ENCODE assay signal across 8 cellular contexts in genomic region chr20:52105573-52106422, GRCh38.
DNase-seq lines count a peak whose midpoint lies in the region; ATAC-seq and TF ChIP-seq lines count a peak whose summit lies in the region.

No MANE protein-coding gene starts in this region.

- no peaks in the 10 kb centered on the region for H3K9me3 Mint-ChIP-seq in T-helper 2 cell treated with Interferon-gamma antibody and Interleukin-4, amounts not matched to agents 5 μg/mL and 100 μg/mL, for 36 hours
- no peaks in the 10 kb centered on the region for H3K9me3 Mint-ChIP-seq in osteocyte (ENCODE audit: unreplicated experiment)

- peak overlapping the region in 1 of 2 donors; percentile 22 for H3K4me3 ChIP-seq in uterus

- peaks cover 8 to 10% of the 10 kb centered on the region in 2 donors for H3K27me3 ChIP-seq in uterus

- no peak overlapping the region for H3K27ac ChIP-seq in uterus

- H3K36me3 Mint-ChIP-seq in T-helper 2 cell treated with Interferon-gamma antibody and Interleukin-4, amounts not matched to agents 5 μg/mL and 100 μg/mL, for 36 hours (ENCODE audit: low read depth): no peaks in the 10 kb centered on the region
- H3K36me3 Mint-ChIP-seq in osteocyte (ENCODE audit: unreplicated experiment): peaks cover 3% of the 10 kb centered on the region

- H3K9me3 ChIP-seq in uterus: no peaks in the 10 kb centered on the region

- peaks cover 0 to 16% of the 10 kb centered on the region in 2 donors for H3K4me1 ChIP-seq in uterus

- ATAC-seq in GM21447 (IDR thresholded peaks at IDR 0.05; ENCODE audit: unreplicated experiment): no peak

- TF ChIP-seq POLR2A in uterus (IDR thresholded peaks at IDR 0.05): no peak

- DNase-seq in ELF-1 (ENCODE audit: low read depth, low spot score) (peak; percentile 96), fibroblast of peridontal ligament (ENCODE audit: extremely low read depth) (peak; percentile 34), osteocyte (ENCODE audit: extremely low spot score, unreplicated experiment) (no peak), NCI-H2081 treated with DMSO at 0.1 percent for 48 hours (lab: John Stamatoyannopoulos, UW) (no peak), uterus (no peak), A172 (ENCODE audit: low spot score) (no peak)
- no peak for DNase-seq in T-helper 2 cell treated with Interferon-gamma antibody and Interleukin-4, amounts not matched to agents 5 μg/mL and 100 μg/mL, for 36 hours (ENCODE audit: low spot score)

- intact Hi-C loops in uterus (cut with DNase I; ENCODE audit: low total_unique reads): no loop called here

- no peaks in the 10 kb centered on the region for H3K36me3 ChIP-seq in uterus

- TF ChIP-seq CTCF in osteocyte (IDR thresholded peaks at IDR 0.05): peak; percentile 48
- TF ChIP-seq CTCF in uterus (IDR thresholded peaks at IDR 0.05): no peak

- peaks cover 10% of the 10 kb centered on the region for H3K4me1 Mint-ChIP-seq in T-helper 2 cell treated with Interferon-gamma antibody and Interleukin-4, amounts not matched to agents 5 μg/mL and 100 μg/mL, for 36 hours (ENCODE audit: low read depth)
- H3K4me1 Mint-ChIP-seq in osteocyte (ENCODE audit: unreplicated experiment): peaks cover 23% of the 10 kb centered on the region

- no peak overlapping the region for H3K27ac Mint-ChIP-seq in T-helper 2 cell treated with Interferon-gamma antibody and Interleukin-4, amounts not matched to agents 5 μg/mL and 100 μg/mL, for 36 hours
- H3K27ac Mint-ChIP-seq in osteocyte (ENCODE audit: unreplicated experiment): no peak overlapping the region

- peak overlapping the region; percentile 46 for H3K4me3 Mint-ChIP-seq in T-helper 2 cell treated with Interferon-gamma antibody and Interleukin-4, amounts not matched to agents 5 μg/mL and 100 μg/mL, for 36 hours
- H3K4me3 Mint-ChIP-seq in osteocyte (ENCODE audit: unreplicated experiment): peak overlapping the region; percentile 90

- peaks cover 51% of the 10 kb centered on the region for H3K27me3 Mint-ChIP-seq in T-helper 2 cell treated with Interferon-gamma antibody and Interleukin-4, amounts not matched to agents 5 μg/mL and 100 μg/mL, for 36 hours (ENCODE audit: low read depth)
- peaks cover 4% of the 10 kb centered on the region for H3K27me3 Mint-ChIP-seq in osteocyte (ENCODE audit: unreplicated experiment)

Comparison
In these comparisons a context has a peak if more than half of its experiments do, and no peak if none do; other contexts are left out.
1. DNase-seq: peak in ELF-1 (single experiment) and fibroblast of peridontal ligament (single experiment); none in T-helper 2 cell treated with Interferon-gamma antibody and Interleukin-4, amounts not matched to agents 5 μg/mL and 100 μg/mL, for 36 hours (single experiment), osteocyte (single experiment), NCI-H2081 treated with DMSO at 0.1 percent for 48 hours (single experiment), uterus (0 of 2) and A172 (single experiment).